11 cellular contexts compared by ENCODE assay signal in genomic region chr11:14248577-14248976, GRCh38.
DNase-seq lines count a peak whose midpoint lies in the region; ATAC-seq, FAIRE-seq and TF ChIP-seq lines count a peak whose summit lies in the region.
"Had no signal": no experiment of that assay in that cellular context is flagged by ENCODE, and none has a peak within 500 bp of the region (broad histone marks: within the 10 kb centered on the region; RNA-seq: fewer than 3 reads in every experiment).

No MANE protein-coding gene starts in this region.

- no peaks in the 10 kb centered on the region for H3K79me1 ChIP-seq in H1 (ENCODE audit: low read depth, low read length)

- no peaks in the 10 kb centered on the region for H3K36me3 Mint-ChIP-seq in activated CD8-positive, alpha-beta memory T cell treated with anti-CD3 and anti-CD28 coated beads, Interleukin-2, amount 10 ng/mL, durations not matched to agents 7 days and 5 days

- H4K8ac ChIP-seq in H1 (ENCODE audit: extremely low read depth, insufficient read depth, low read length): no peak overlapping the region

- POLR2A ChIA-PET in H1 (lab: Charles Lee; ENCODE audit: partially characterized antibody): interaction anchor here (0.7 kb wide), 1 partner anchor 12 kb away, joined by 3 read pairs; no protein-coding TSS in a partner anchor

- H3K79me2 ChIP-seq in OCI-LY3 (ENCODE audit: low read length) (no peaks in the 10 kb centered on the region), H1 (ENCODE audit: control insufficient read depth in 1 of 2, insufficient read depth in 2 of 2, low read length in 2 of 2) (no peaks in the 10 kb centered on the region)

- peak; percentile 63 for ATAC-seq in activated CD8-positive, alpha-beta memory T cell treated with anti-CD3 and anti-CD28 coated beads, Interleukin-2, amount 10 ng/mL, durations not matched to agents 7 days and 5 days
- ATAC-seq in HG03460 (IDR thresholded peaks at IDR 0.05; ENCODE audit: unreplicated experiment) (no peak), GM21528 (IDR thresholded peaks at IDR 0.05; ENCODE audit: low FRiP score, unreplicated experiment) (no peak), GM21367 (IDR thresholded peaks at IDR 0.05; ENCODE audit: unreplicated experiment) (no peak)

- peak overlapping the region; percentile 0 for H3K4me3 Mint-ChIP-seq in activated CD8-positive, alpha-beta memory T cell treated with anti-CD3 and anti-CD28 coated beads, Interleukin-2, amount 10 ng/mL, durations not matched to agents 7 days and 5 days

- no peak for TF ChIP-seq POLR2A in H1 (IDR thresholded peaks at IDR 0.05; ENCODE audit: control extremely low read depth in 1 of 2, low read depth in 2 of 2, low read length in 2 of 2)

- H2AK5ac ChIP-seq in H1 (ENCODE audit: low read depth, low read length): no peak overlapping the region

- no peak overlapping the region for H2BK20ac ChIP-seq in H1 (ENCODE audit: low read length)

- peaks cover 4% of the 10 kb centered on the region for H3K4me1 ChIP-seq in OCI-LY3 (ENCODE audit: low read length)
- H3K4me1 ChIP-seq in H1 (replicated peaks in 1 of 4; ENCODE audit: control insufficient read depth in 3 of 4, insufficient read depth in 4 of 4, low read length in 3 of 4): peaks cover 0 to 6% (median 5%) of the 10 kb centered on the region in 4 experiments; a peak in 4 of 7 replicates
- H3K4me1 ChIP-seq: BE2C had no signal

- H3K4me2 ChIP-seq in OCI-LY3 (ENCODE audit: low read length): peak overlapping the region; percentile 1; the same call in 1 of the 2 replicates
- H3K4me2 ChIP-seq in H1 (ENCODE audit: insufficient read depth in 1 of 2, low read depth in 2 of 2, low read length in 2 of 2): 0 out of 4 replicates have a peak overlapping the region, but pooled peaks of 1 of the 2 experiments have one; percentile 9

- no peak overlapping the region for H2BK15ac ChIP-seq in H1 (ENCODE audit: low read length)

- H3K27me3 ChIP-seq in OCI-LY3 (ENCODE audit: low read depth, low read length) (peaks cover 24% of the 10 kb centered on the region), H1 (replicated peaks in 1 of 4; ENCODE audit: control insufficient read depth in 3 of 4, extremely low read depth in 1 of 4, insufficient read depth in 3 of 4, low read length in 3 of 4) (no peaks in the 10 kb centered on the region)
- H3K27me3 ChIP-seq: BE2C had no signal

- H3K36me3 ChIP-seq in OCI-LY3 (replicated peaks; ENCODE audit: low read depth, low read length): no peaks in the 10 kb centered on the region
- no peaks in the 10 kb centered on the region for H3K36me3 ChIP-seq in H1 (ENCODE audit: control insufficient read depth in 2 of 4, insufficient read depth in 4 of 4, low read length in 3 of 4)
- H3K36me3 ChIP-seq: BE2C had no signal

- peak; percentile 57 to 67 for TF ChIP-seq RAD21 in H1 (IDR thresholded peaks at IDR 0.05 in 1 of 2, conservative IDR thresholded peaks at IDR 0.05 in 1 of 2; ENCODE audit: low read depth in 2 of 2, low read length in 2 of 2)

- no peak; a peak in 1 of 3 replicates for TF ChIP-seq EP300 in H1 (IDR thresholded peaks at IDR 0.05; ENCODE audit: borderline replicate concordance in 1 of 2, low read depth in 2 of 2, low read length in 2 of 2)

- H3K4me3 ChIP-seq in OCI-LY3 (ENCODE audit: low read length) (no peak overlapping the region), H1 (ENCODE audit: extremely low read depth in 1 of 4, insufficient read depth in 2 of 4, low read depth in 3 of 4, low read length in 4 of 4) (no peak overlapping the region)
- H3K4me3 ChIP-seq: SK-N-MC had no signal

- TF ChIP-seq CTCF in OCI-LY3 (IDR thresholded peaks at IDR 0.05; ENCODE audit: low read depth, low read length) (no peak), H1 (IDR thresholded peaks at IDR 0.05; ENCODE audit: control extremely low read depth in 1 of 3, insufficient read depth in 1 of 3, low read depth in 1 of 3, low read length in 3 of 3) (peak; percentile 34 to 48 (median 44))

- H3K56ac ChIP-seq in H1 (replicated peaks; ENCODE audit: insufficient read length, low read depth, low read length): no peak overlapping the region

- peak; percentile 63 for FAIRE-seq in H1 (lab: Jason Lieb, UNC)

- H3K23ac ChIP-seq in H1 (ENCODE audit: insufficient read length): no peak overlapping the region

- H3K9me3 ChIP-seq in OCI-LY3 (ENCODE audit: insufficient read depth, low read length) (no peaks in the 10 kb centered on the region), H1 (ENCODE audit: insufficient read depth in 2 of 2, low read depth in 1 of 2, low read length in 1 of 2) (no peaks in the 10 kb centered on the region)
- H3K9me3 ChIP-seq: BE2C had no signal

- no peaks in the 10 kb centered on the region for H4K20me1 ChIP-seq in OCI-LY3 (ENCODE audit: insufficient read depth, low read length)
- H4K20me1 ChIP-seq in H1 (replicated peaks in 1 of 2; ENCODE audit: control insufficient read depth in 1 of 2, insufficient read depth in 2 of 2, low read length in 2 of 2): no peaks in the 10 kb centered on the region

- H2BK12ac ChIP-seq in H1 (ENCODE audit: low read depth, low read length): no peak overlapping the region

- CTCF ChIA-PET in activated CD8-positive, alpha-beta memory T cell treated with anti-CD3 and anti-CD28 coated beads, Interleukin-2, amount 10 ng/mL, durations not matched to agents 7 days and 5 days (lab: Charles Lee): interaction anchor here (0.6 to 2.0 kb wide), 16 partner anchors 13 to 479 kb away, joined by 3 to 17 read pairs (median 4); partner anchors contain the start of gene SPON1
- CTCF ChIA-PET in H1 (lab: Charles Lee; ENCODE audit: partially characterized antibody): interaction anchor here (0.7 to 1.8 kb wide), 11 partner anchors 11 to 475 kb away, joined by 3 to 9 read pairs (median 4); no protein-coding TSS in a partner anchor

- H2BK120ac ChIP-seq in H1 (replicated peaks; ENCODE audit: low read depth, low read length): no peak overlapping the region

- H2BK5ac ChIP-seq in H1 (ENCODE audit: low read depth, low read length): no peak overlapping the region

- H2AFZ ChIP-seq in OCI-LY3 (ENCODE audit: low read depth, low read length): no peak overlapping the region
- H2AFZ ChIP-seq in H1 (ENCODE audit: low read length): no peak overlapping the region

- peaks cover 3% of the 10 kb centered on the region; the same call in 1 of the 2 replicates for H3K23me2 ChIP-seq in H1 (ENCODE audit: low read depth, low read length)

- no peak overlapping the region for H3K4ac ChIP-seq in H1 (replicated peaks; ENCODE audit: insufficient read length, low read depth, low read length)

- no peak overlapping the region for H3K27ac ChIP-seq in OCI-LY3 (ENCODE audit: low read length)
- no peak overlapping the region for H3K27ac ChIP-seq in H1 (ENCODE audit: low read depth, low read length)
- H3K27ac ChIP-seq: SK-N-MC had no signal

- peak; percentile 48 for DNase-seq in activated CD8-positive, alpha-beta memory T cell treated with anti-CD3 and anti-CD28 coated beads, Interleukin-2, amount 10 ng/mL, durations not matched to agents 7 days and 5 days
- no peak for DNase-seq in activated CD8-positive, alpha-beta memory T cell treated with anti-CD3 and anti-CD28 coated beads, Interleukin-2, amount 50 U/mL, for 4 hours
- DNase-seq in H1 (ENCODE audit: low read depth in 1 of 2, low spot score in 2 of 2) (no peak), occipital lobe (lab: John Stamatoyannopoulos, UW) (peak; percentile 31)
- DNase-seq: NCI-H1436 treated with DMSO at 0.1 percent for 48 hours had no signal

- no peak overlapping the region for H4K5ac ChIP-seq in H1 (ENCODE audit: insufficient read length, low read depth, low read length)

- no peak overlapping the region for H3K27ac Mint-ChIP-seq in activated CD8-positive, alpha-beta memory T cell treated with anti-CD3 and anti-CD28 coated beads, Interleukin-2, amount 10 ng/mL, durations not matched to agents 7 days and 5 days

- no peaks in the 10 kb centered on the region for H3K9me3 Mint-ChIP-seq in activated CD8-positive, alpha-beta memory T cell treated with anti-CD3 and anti-CD28 coated beads, Interleukin-2, amount 10 ng/mL, durations not matched to agents 7 days and 5 days (ENCODE audit: low read depth)

- H3K27me3 Mint-ChIP-seq in activated CD8-positive, alpha-beta memory T cell treated with anti-CD3 and anti-CD28 coated beads, Interleukin-2, amount 10 ng/mL, durations not matched to agents 7 days and 5 days: peaks cover 13% of the 10 kb centered on the region

- 50% methylated on average over 5 of the region's 5 CpGs; no CpG with 5 or more reads in 1 of the 2 experiments for WGBS in H1 (ENCODE audit: extremely low coverage in 1 of 2, insufficient coverage in 1 of 2, insufficient read length in 1 of 2, insufficient replicate concordance in 2 of 2, low coverage in 1 of 2, low lambda C conversion rate in 2 of 2, missing lambda C conversion rate in 1 of 2), 2 experiments

- H3K18ac ChIP-seq in H1 (ENCODE audit: extremely low read depth, low read length): no peak overlapping the region; the same call in 1 of the 2 replicates

- no peak overlapping the region for H3K14ac ChIP-seq in H1 (ENCODE audit: insufficient read length)

- peaks cover 23% of the 10 kb centered on the region for H3K4me1 Mint-ChIP-seq in activated CD8-positive, alpha-beta memory T cell treated with anti-CD3 and anti-CD28 coated beads, Interleukin-2, amount 10 ng/mL, durations not matched to agents 7 days and 5 days

- no peak overlapping the region for H3K9ac ChIP-seq in OCI-LY3 (ENCODE audit: low read length)
- no peak overlapping the region for H3K9ac ChIP-seq in H1 (replicated peaks in 1 of 4; ENCODE audit: extremely low read depth in 1 of 4, low read depth in 3 of 4, low read length in 3 of 4)

- no peak overlapping the region for H4K91ac ChIP-seq in H1 (replicated peaks; ENCODE audit: insufficient read length, low read length)

TF ChIP-seq in H1, 55 proteins besides CTCF, POLR2A, EP300 and RAD21:
- TF ChIP-seq NRF1 (IDR thresholded peaks at IDR 0.05; ENCODE audit: low read depth, low read length) (no peak), BACH1 (IDR thresholded peaks at IDR 0.05; ENCODE audit: low read length) (peak; percentile 77), YY1 (IDR thresholded peaks at IDR 0.05; ENCODE audit: low read depth, low read length) (0 out of 2 replicates have a peak, but pooled peaks have one; percentile 6), CHD1 (IDR thresholded peaks at IDR 0.05; ENCODE audit: low read depth, low read length) (no peak), TEAD4 (IDR thresholded peaks at IDR 0.05; ENCODE audit: low read depth, low read length) (0 out of 2 replicates have a peak, but pooled peaks have one; percentile 49)

Comparison
In these comparisons a context has a peak if more than half of its experiments do, and no peak if none do; other contexts are left out.
1. DNase-seq: peak in activated CD8-positive, alpha-beta memory T cell treated with anti-CD3 and anti-CD28 coated beads, Interleukin-2, amount 10 ng/mL, durations not matched to agents 7 days and 5 days (single experiment) and occipital lobe (single experiment); none in activated CD8-positive, alpha-beta memory T cell treated with anti-CD3 and anti-CD28 coated beads, Interleukin-2, amount 50 U/mL, for 4 hours (single experiment) and H1 (0 of 2).